Comparison of ENCODE assay signal across 1 cellular context in genomic region chr21:22573834-22574233, GRCh38.
TF ChIP-seq lines count a peak whose summit lies in the region.

No MANE protein-coding gene starts in this region.

TF ChIP-seq in K562, 482 proteins besides CTCF, POLR2A, EP300 and RAD21 (continued from another document):
- TF ChIP-seq, protein P1, sequence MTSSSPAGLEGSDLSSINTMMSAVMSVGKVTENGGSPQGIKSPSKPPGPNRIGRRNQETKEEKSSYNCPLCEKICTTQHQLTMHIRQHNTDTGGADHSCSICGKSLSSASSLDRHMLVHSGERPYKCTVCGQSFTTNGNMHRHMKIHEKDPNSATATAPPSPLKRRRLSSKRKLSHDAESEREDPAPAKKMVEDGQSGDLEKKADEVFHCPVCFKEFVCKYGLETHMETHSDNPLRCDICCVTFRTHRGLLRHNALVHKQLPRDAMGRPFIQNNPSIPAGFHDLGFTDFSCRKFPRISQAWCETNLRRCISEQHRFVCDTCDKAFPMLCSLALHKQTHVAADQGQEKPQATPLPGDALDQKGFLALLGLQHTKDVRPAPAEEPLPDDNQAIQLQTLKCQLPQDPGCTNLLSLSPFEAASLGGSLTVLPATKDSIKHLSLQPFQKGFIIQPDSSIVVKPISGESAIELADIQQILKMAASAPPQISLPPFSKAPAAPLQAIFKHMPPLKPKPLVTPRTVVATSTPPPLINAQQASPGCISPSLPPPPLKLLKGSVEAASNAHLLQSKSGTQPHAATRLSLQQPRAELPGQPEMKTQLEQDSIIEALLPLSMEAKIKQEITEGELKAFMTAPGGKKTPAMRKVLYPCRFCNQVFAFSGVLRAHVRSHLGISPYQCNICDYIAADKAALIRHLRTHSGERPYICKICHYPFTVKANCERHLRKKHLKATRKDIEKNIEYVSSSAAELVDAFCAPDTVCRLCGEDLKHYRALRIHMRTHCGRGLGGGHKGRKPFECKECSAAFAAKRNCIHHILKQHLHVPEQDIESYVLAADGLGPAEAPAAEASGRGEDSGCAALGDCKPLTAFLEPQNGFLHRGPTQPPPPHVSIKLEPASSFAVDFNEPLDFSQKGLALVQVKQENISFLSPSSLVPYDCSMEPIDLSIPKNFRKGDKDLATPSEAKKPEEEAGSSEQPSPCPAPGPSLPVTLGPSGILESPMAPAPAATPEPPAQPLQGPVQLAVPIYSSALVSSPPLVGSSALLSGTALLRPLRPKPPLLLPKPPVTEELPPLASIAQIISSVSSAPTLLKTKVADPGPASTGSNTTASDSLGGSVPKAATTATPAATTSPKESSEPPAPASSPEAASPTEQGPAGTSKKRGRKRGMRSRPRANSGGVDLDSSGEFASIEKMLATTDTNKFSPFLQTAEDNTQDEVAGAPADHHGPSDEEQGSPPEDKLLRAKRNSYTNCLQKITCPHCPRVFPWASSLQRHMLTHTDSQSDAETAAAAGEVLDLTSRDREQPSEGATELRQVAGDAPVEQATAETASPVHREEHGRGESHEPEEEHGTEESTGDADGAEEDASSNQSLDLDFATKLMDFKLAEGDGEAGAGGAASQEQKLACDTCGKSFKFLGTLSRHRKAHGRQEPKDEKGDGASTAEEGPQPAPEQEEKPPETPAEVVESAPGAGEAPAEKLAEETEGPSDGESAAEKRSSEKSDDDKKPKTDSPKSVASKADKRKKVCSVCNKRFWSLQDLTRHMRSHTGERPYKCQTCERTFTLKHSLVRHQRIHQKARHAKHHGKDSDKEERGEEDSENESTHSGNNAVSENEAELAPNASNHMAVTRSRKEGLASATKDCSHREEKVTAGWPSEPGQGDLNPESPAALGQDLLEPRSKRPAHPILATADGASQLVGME (CRISPR knock-in tag; IDR thresholded peaks at IDR 0.05) = no peak
- no peak for TF ChIP-seq ZBTB34 (CRISPR knock-in tag; IDR thresholded peaks at IDR 0.05)
- TF ChIP-seq, protein P2, sequence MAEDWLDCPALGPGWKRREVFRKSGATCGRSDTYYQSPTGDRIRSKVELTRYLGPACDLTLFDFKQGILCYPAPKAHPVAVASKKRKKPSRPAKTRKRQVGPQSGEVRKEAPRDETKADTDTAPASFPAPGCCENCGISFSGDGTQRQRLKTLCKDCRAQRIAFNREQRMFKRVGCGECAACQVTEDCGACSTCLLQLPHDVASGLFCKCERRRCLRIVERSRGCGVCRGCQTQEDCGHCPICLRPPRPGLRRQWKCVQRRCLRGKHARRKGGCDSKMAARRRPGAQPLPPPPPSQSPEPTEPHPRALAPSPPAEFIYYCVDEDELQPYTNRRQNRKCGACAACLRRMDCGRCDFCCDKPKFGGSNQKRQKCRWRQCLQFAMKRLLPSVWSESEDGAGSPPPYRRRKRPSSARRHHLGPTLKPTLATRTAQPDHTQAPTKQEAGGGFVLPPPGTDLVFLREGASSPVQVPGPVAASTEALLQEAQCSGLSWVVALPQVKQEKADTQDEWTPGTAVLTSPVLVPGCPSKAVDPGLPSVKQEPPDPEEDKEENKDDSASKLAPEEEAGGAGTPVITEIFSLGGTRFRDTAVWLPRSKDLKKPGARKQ (CRISPR knock-in tag; IDR thresholded peaks at IDR 0.05) = no peak
- TF ChIP-seq ZNF212 (CRISPR knock-in tag; IDR thresholded peaks at IDR 0.05) = no peak
- no peak for TF ChIP-seq CAMTA2 (CRISPR knock-in tag; conservative IDR thresholded peaks at IDR 0.05)
- TF ChIP-seq ZBTB11 (CRISPR knock-in tag; IDR thresholded peaks at IDR 0.05) = no peak
- TF ChIP-seq RNF2 (IDR thresholded peaks at IDR 0.05) = no peak
